26 cellular contexts compared by ENCODE assay signal in the genomic region with DNA sequence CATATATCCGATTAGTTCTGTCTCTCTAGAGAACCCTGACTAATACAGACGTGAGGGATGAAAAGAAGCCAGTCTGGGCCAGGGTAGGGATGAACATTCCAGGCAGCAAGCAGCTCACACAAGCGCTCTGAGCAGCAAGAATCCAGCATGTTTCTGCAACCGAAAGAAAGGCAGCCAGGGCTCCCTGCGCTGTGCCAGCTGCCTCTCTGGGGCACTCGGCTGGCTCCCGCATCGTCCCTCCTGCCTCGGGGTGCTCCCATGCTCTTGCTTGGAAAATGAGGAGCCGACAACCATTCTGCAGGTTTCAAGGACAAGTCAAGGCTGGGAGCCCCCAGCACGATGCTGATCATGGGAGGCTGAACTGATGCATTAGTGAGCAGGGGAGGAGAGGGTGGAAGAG. TPM values are rescaled to one million over a fixed set of nuclear protein-coding genes. Genes with fewer than 3 reads are reported as not detected.
A peak's percentile ranks its signal among the peaks of the same experiment; 100 is the strongest.
DNase-seq lines count a peak whose midpoint lies in the region; ATAC-seq, FAIRE-seq and TF ChIP-seq lines count a peak whose summit lies in the region.
"Had no signal": no experiment of that assay in that cellular context is flagged by ENCODE, and none has a peak within 500 bp of the region (broad histone marks: within the 10 kb centered on the region; RNA-seq: fewer than 3 reads in every experiment).

No MANE protein-coding gene starts in this region.

- TF ChIP-seq CTCF in H1 (IDR thresholded peaks at IDR 0.05; ENCODE audit: control extremely low read depth in 1 of 3, insufficient read depth in 1 of 3, low read depth in 1 of 3, low read length in 3 of 3): no peak
- TF ChIP-seq CTCF in sigmoid colon (IDR thresholded peaks at IDR 0.05): no peak

- intact Hi-C loops in sigmoid colon (cut with DNase I): no loop called here

- POLR2A ChIA-PET in H1 (lab: Charles Lee; ENCODE audit: partially characterized antibody): no interaction called here

- no peak overlapping the region for H2BK20ac ChIP-seq in H1 (ENCODE audit: low read length)

- H4K91ac ChIP-seq in H1 (replicated peaks; ENCODE audit: insufficient read length, low read length) (no peak overlapping the region), neuronal stem cell (ENCODE audit: low read depth, low read length, poor library complexity) (no peak overlapping the region)

- no peak overlapping the region for H4K5ac ChIP-seq in H1 (ENCODE audit: insufficient read length, low read depth, low read length)

- no peaks in the 10 kb centered on the region; the same call in 1 of the 2 replicates for H3K23me2 ChIP-seq in H1 (ENCODE audit: low read depth, low read length)

- no peak for TF ChIP-seq RAD21 in H1 (IDR thresholded peaks at IDR 0.05 in 1 of 2, conservative IDR thresholded peaks at IDR 0.05 in 1 of 2; ENCODE audit: low read depth in 2 of 2, low read length in 2 of 2)

- H2BK15ac ChIP-seq in H1 (ENCODE audit: low read length) (0 out of 2 replicates have a peak overlapping the region, but pooled peaks have one; percentile 4), neuronal stem cell (ENCODE audit: low read length) (no peak overlapping the region)

- no peak for FAIRE-seq in H1 (lab: Jason Lieb, UNC)
- FAIRE-seq: A549, GM12891 had no signal

- no peak overlapping the region for H3K9ac ChIP-seq in BLaER1
- H3K9ac ChIP-seq in H1 (replicated peaks in 1 of 4; ENCODE audit: extremely low read depth in 1 of 4, low read depth in 3 of 4, low read length in 3 of 4): no peak overlapping the region
- H3K9ac ChIP-seq in neuronal stem cell (ENCODE audit: low read depth, low read length, poor library complexity): no peak overlapping the region
- H3K9ac ChIP-seq: KMS-11 had no signal

- no peak overlapping the region for H2BK12ac ChIP-seq in H1 (ENCODE audit: low read depth, low read length)
- H2BK12ac ChIP-seq in neuronal stem cell (ENCODE audit: low read length): no peak overlapping the region

- no peaks in the 10 kb centered on the region for H3K79me2 ChIP-seq in H1 (ENCODE audit: control insufficient read depth in 1 of 2, insufficient read depth in 2 of 2, low read length in 2 of 2)

- H3K18ac ChIP-seq in H1 (ENCODE audit: extremely low read depth, low read length) (no peak overlapping the region), neuronal stem cell (ENCODE audit: low read length) (no peak overlapping the region)

- H3K79me1 ChIP-seq in H1 (ENCODE audit: low read depth, low read length) (no peaks in the 10 kb centered on the region; the same call in 1 of the 2 replicates), neuronal stem cell (ENCODE audit: low read depth, low read length) (no peaks in the 10 kb centered on the region)

- no peak overlapping the region for H3K14ac ChIP-seq in H1 (ENCODE audit: insufficient read length)
- no peak overlapping the region for H3K14ac ChIP-seq in neuronal stem cell (ENCODE audit: low read length)

- H3K4ac ChIP-seq in H1 (replicated peaks; ENCODE audit: insufficient read length, low read depth, low read length) (no peak overlapping the region), neuronal stem cell (ENCODE audit: low read length) (no peak overlapping the region)

- peaks cover 37% of the 10 kb centered on the region for H3K4me1 ChIP-seq in BLaER1
- peaks cover 6 to 31% (median 15%) of the 10 kb centered on the region in 4 experiments for H3K4me1 ChIP-seq in H1 (replicated peaks in 1 of 4; ENCODE audit: control insufficient read depth in 3 of 4, insufficient read depth in 4 of 4, low read length in 3 of 4)
- peaks cover 0 to 13% of the 10 kb centered on the region in 2 donors for H3K4me1 ChIP-seq in neuronal stem cell (ENCODE audit: control insufficient read depth in 2 of 2, insufficient read depth in 1 of 2, low read depth in 1 of 2, low read length in 2 of 2)
- H3K4me1 ChIP-seq in sigmoid colon: peaks cover 0 to under 1% (median under 1%) of the 10 kb centered on the region in 4 donors
- H3K4me1 ChIP-seq: A549, Caco-2 had no signal

- H3K27me3 ChIP-seq in BLaER1 (peaks cover 4% of the 10 kb centered on the region), H1 (replicated peaks in 1 of 4; ENCODE audit: control insufficient read depth in 3 of 4, extremely low read depth in 1 of 4, insufficient read depth in 3 of 4, low read length in 3 of 4) (0 out of 7 replicates have a peak, but pooled peaks cover 0 to 3% (median 0%) of the 10 kb centered on the region in 4 experiments), neuronal stem cell (ENCODE audit: control insufficient read depth in 3 of 3, insufficient read depth in 3 of 3, low read depth in 1 of 3, low read length in 3 of 3) (peaks cover 0 to 53% (median 0%) of the 10 kb centered on the region in 3 experiments), sigmoid colon (peaks cover 2 to 76% (median 43%) of the 10 kb centered on the region in 3 donors)

- no peak for TF ChIP-seq EP300 in H1 (IDR thresholded peaks at IDR 0.05; ENCODE audit: borderline replicate concordance in 1 of 2, low read depth in 2 of 2, low read length in 2 of 2)
- TF ChIP-seq EP300 in sigmoid colon (IDR thresholded peaks at IDR 0.05): no peak

- DNase-seq in H1 (ENCODE audit: low read depth in 1 of 2, low spot score in 2 of 2): no peak
- DNase-seq in neuronal stem cell (ENCODE audit: low spot score): no peak
- peak; percentile 39 for DNase-seq in sigmoid colon
- no peak for DNase-seq in SK-N-DZ (ENCODE audit: low spot score)
- no peak for DNase-seq in DMS53 treated with DMSO at 0.1 percent for 48 hours (lab: John Stamatoyannopoulos, UW; ENCODE audit: unreplicated experiment)
- DNase-seq: AML-193; Caco-2; CD8-positive, alpha-beta T cell; DMS 273 treated with DMSO at 0.1 percent for 48 hours; DMS79 treated with DMSO at 0.1 percent for 48 hours; GF-D8; GOT3; MM.1S; NCI-H2029; NCI-H2227 treated with DMSO at 0.1 percent for 48 hours; NCI-H526 treated with DMSO at 0.1 percent for 48 hours; RPMI8226; SHP77 had no signal

- H4K8ac ChIP-seq in H1 (ENCODE audit: extremely low read depth, insufficient read depth, low read length) (no peak overlapping the region; the same call in 1 of the 2 replicates), neuronal stem cell (ENCODE audit: low read depth, low read length) (no peak overlapping the region)

- no peak overlapping the region for H2AFZ ChIP-seq in H1 (ENCODE audit: low read length)
- no peak overlapping the region for H2AFZ ChIP-seq in neuronal stem cell (ENCODE audit: low read length)

- H3K36me3 ChIP-seq in BLaER1 (peaks cover 14% of the 10 kb centered on the region), H1 (ENCODE audit: control insufficient read depth in 2 of 4, insufficient read depth in 4 of 4, low read length in 3 of 4) (no peaks in the 10 kb centered on the region; a peak in 1 of 8 replicates), neuronal stem cell (replicated peaks in 1 of 2; ENCODE audit: control insufficient read depth in 2 of 2, insufficient read depth in 2 of 2, low read length in 2 of 2) (no peaks in the 10 kb centered on the region), sigmoid colon (no peaks in the 10 kb centered on the region)

- no peak for ATAC-seq in activated CD4-positive, CD25-positive, alpha-beta regulatory T cell treated with anti-CD3 and anti-CD28 coated beads, Interleukin-2, amount 50 U/mL, for 24 hours
- ATAC-seq: A549; CD8-positive, alpha-beta T cell had no signal

- 85% methylated on average over 11 of the region's 11 CpGs; no CpG with 5 or more reads in 1 of the 2 experiments for WGBS in H1 (ENCODE audit: extremely low coverage in 1 of 2, insufficient coverage in 1 of 2, insufficient read length in 1 of 2, insufficient replicate concordance in 2 of 2, low coverage in 1 of 2, low lambda C conversion rate in 2 of 2, missing lambda C conversion rate in 1 of 2), 2 experiments
- WGBS in neuronal stem cell (ENCODE audit: extremely low coverage in 2 of 2, insufficient read length in 2 of 2, insufficient replicate concordance in 1 of 2), 2 donors: no CpG with 5 or more reads among the region's 11 CpGs
- 81 to 88% methylated on average over 11 of the region's 11 CpGs for WGBS in sigmoid colon, 2 donors

- H2BK5ac ChIP-seq in H1 (ENCODE audit: low read depth, low read length) (no peak overlapping the region), neuronal stem cell (ENCODE audit: low read length) (no peak overlapping the region)

- no peak overlapping the region for H3K56ac ChIP-seq in H1 (replicated peaks; ENCODE audit: insufficient read length, low read depth, low read length)

- H3K4me2 ChIP-seq in BLaER1: 0 out of 2 replicates have a peak overlapping the region, but pooled peaks have one; percentile 52
- H3K4me2 ChIP-seq in H1 (ENCODE audit: insufficient read depth in 1 of 2, low read depth in 2 of 2, low read length in 2 of 2): no peak overlapping the region
- no peak overlapping the region for H3K4me2 ChIP-seq in neuronal stem cell (ENCODE audit: insufficient read depth, low read length, poor library complexity, severe bottlenecking)
- H3K4me2 ChIP-seq: A549, KMS-11 had no signal

- no peak for TF ChIP-seq POLR2A in H1 (IDR thresholded peaks at IDR 0.05; ENCODE audit: control extremely low read depth in 1 of 2, low read depth in 2 of 2, low read length in 2 of 2)
- TF ChIP-seq POLR2A in sigmoid colon (IDR thresholded peaks at IDR 0.05): no peak

- no peak overlapping the region for H3K23ac ChIP-seq in H1 (ENCODE audit: insufficient read length)
- H3K23ac ChIP-seq in neuronal stem cell (ENCODE audit: low read depth, low read length, poor library complexity): no peak overlapping the region

- H3K27ac ChIP-seq in BLaER1 (no peak overlapping the region), H1 (ENCODE audit: low read depth, low read length) (no peak overlapping the region), neuronal stem cell (replicated peaks; ENCODE audit: low read length) (no peak overlapping the region), sigmoid colon (no peak overlapping the region)
- H3K27ac ChIP-seq: A549, C4-2B, HL-60, KMS-11 had no signal

- no peak overlapping the region for H2AK5ac ChIP-seq in H1 (ENCODE audit: low read depth, low read length)
- H2AK5ac ChIP-seq in neuronal stem cell (ENCODE audit: low read depth, low read length): peak overlapping the region; percentile 47

- H4K20me1 ChIP-seq in BLaER1: peaks cover 21% of the 10 kb centered on the region
- H4K20me1 ChIP-seq in H1 (replicated peaks in 1 of 2; ENCODE audit: control insufficient read depth in 1 of 2, insufficient read depth in 2 of 2, low read length in 2 of 2): peaks cover 0 to 6% of the 10 kb centered on the region in 2 experiments

- H3K4me3 ChIP-seq in BLaER1 (no peak overlapping the region), H1 (ENCODE audit: extremely low read depth in 1 of 4, insufficient read depth in 2 of 4, low read depth in 3 of 4, low read length in 4 of 4) (no peak overlapping the region), neuronal stem cell (ENCODE audit: low read length in 2 of 2) (no peak overlapping the region), sigmoid colon (no peak overlapping the region)
- H3K4me3 ChIP-seq: A549 had no signal

- CTCF ChIA-PET in H1 (lab: Charles Lee; ENCODE audit: partially characterized antibody): interaction anchor here (1.0 to 1.5 kb wide), 2 partner anchors 32 to 195 kb away, joined by 3 read pairs; no protein-coding TSS in a partner anchor

- H2BK120ac ChIP-seq in H1 (replicated peaks; ENCODE audit: low read depth, low read length) (no peak overlapping the region), neuronal stem cell (ENCODE audit: low read depth, low read length) (no peak overlapping the region)

- peaks cover 5% of the 10 kb centered on the region for H3K9me3 ChIP-seq in BLaER1
- no peaks in the 10 kb centered on the region for H3K9me3 ChIP-seq in H1 (ENCODE audit: insufficient read depth in 2 of 2, low read depth in 1 of 2, low read length in 1 of 2)
- H3K9me3 ChIP-seq in neuronal stem cell (replicated peaks in 1 of 2; ENCODE audit: control insufficient read depth in 2 of 2, insufficient read depth in 1 of 2, low read depth in 1 of 2, low read length in 2 of 2): no peaks in the 10 kb centered on the region
- H3K9me3 ChIP-seq in sigmoid colon: no peaks in the 10 kb centered on the region
- H3K9me3 ChIP-seq: A549, Caco-2 had no signal

RNA-seq across cellular contexts. Expression of gene JAKMIP1, which starts 7.0 kb away (rescaled TPM):
- total RNA-seq in H1 (2021; fragmentation: NEBNext Ultra II Directional; extraction: Animal tissue kit (Norgen Biotek cat#: 25700)): 3.9 and 4.4 TPM in 2 replicates
- 2.5 and 2.7 TPM in 2 replicates for polyA plus RNA-seq in H1 (2011; rRNA removed)
- polyA plus RNA-seq in H1 (2011; cell fraction: cytosol; rRNA removed): 4.6 TPM
- 6.6 TPM for polyA plus RNA-seq in H1 (2011; cell fraction: nucleus; rRNA removed)
- 3.2 to 4.2 TPM (median 3.3 TPM) in 4 replicates for polyA plus RNA-seq in H1 (2012, experiment 1 of 2)
- polyA plus RNA-seq in H1 (2012, experiment 2 of 2): 0.80 TPM
- polyA plus RNA-seq in H1 (2013, experiment 1 of 2): 1.5 TPM
- 1.5 TPM for polyA plus RNA-seq in H1 (2013, experiment 2 of 2)
- 1.5 and 1.9 TPM in 2 replicates for polyA minus RNA-seq in H1 (2011; rRNA and poly(A)+ RNA removed)
- polyA minus RNA-seq in H1 (2011; cell fraction: cytosol; rRNA and poly(A)+ RNA removed): 3.4 TPM
- polyA minus RNA-seq in H1 (2011; cell fraction: nucleus; rRNA and poly(A)+ RNA removed): 9.3 TPM
- 2.2 TPM for polyA plus RNA-seq in neuronal stem cell (2013, experiment 1 of 2)
- 2.1 TPM for polyA plus RNA-seq in neuronal stem cell (2013, experiment 2 of 2)
- total RNA-seq in sigmoid colon: 1 to 10 TPM in 3 of 4 donors, under 1 TPM in 1; 0.49 to 3.9 (median 1.8) TPM
- polyA plus RNA-seq in sigmoid colon: 1 to 10 TPM in 1 of 3 donors, not detected in 2; 1.8 TPM
- polyA plus RNA-seq in SK-N-DZ (2014; cell fraction: cytosol; rRNA removed): 12.8 and 14.4 TPM in 2 replicates
- polyA plus RNA-seq in SK-N-DZ (2014; cell fraction: nucleus; rRNA removed): 11.7 and 15.7 TPM in 2 replicates
- total RNA-seq: Caco-2, SK-MEL-5 had no signal
- polyA plus RNA-seq: A549 had no signal
